11 cellular contexts compared by ENCODE assay signal in the genomic region with DNA sequence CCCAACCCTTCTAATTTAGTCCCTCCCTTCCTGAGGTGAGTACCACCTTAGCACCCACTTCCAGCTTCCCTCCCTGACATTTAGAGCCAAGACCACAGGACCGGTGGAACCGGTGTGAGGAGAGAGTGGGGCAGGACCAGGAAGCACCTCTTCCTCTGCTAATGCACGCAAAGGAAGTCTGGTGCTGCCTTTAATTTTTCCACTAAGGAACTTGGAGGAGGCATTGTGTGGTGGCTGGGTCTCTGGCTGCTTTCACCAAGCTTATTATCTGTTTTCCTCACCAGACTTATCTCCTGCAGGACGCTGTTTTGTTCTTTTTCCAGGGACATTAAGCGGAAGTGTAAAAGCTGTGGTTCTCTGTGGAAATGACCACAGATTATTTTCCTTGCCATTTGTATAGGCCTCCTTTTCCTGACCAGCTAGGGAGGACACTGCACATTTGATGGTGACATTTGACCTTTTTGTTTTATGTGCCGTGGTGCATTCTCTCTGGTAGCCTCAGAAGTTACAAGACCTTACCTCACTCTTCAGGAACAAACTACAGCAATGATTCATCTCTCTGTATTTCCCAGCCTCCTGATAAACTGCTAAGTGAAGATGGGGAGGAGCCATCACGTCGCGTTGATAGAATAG. TPM values are rescaled to one million over a fixed set of nuclear protein-coding genes. Genes with fewer than 3 reads are reported as not detected.
A peak's percentile ranks its signal among the peaks of the same experiment; 100 is the strongest.
DNase-seq lines count a peak whose midpoint lies in the region; TF ChIP-seq lines count a peak whose summit lies in the region.
"Had no signal": no experiment of that assay in that cellular context is flagged by ENCODE, and none has a peak within 500 bp of the region (broad histone marks: within the 10 kb centered on the region; RNA-seq: fewer than 3 reads in every experiment).

No MANE protein-coding gene starts in this region.

- H3K27me3 ChIP-seq in kidney epithelial cell (ENCODE audit: control insufficient read depth, insufficient read depth, low read length), result no peaks in the 10 kb centered on the region
- H3K27me3 ChIP-seq in subcutaneous abdominal adipose tissue (ENCODE audit: control insufficient read depth in 5 of 5, insufficient read depth in 4 of 5, low read length in 5 of 5), result no peaks in the 10 kb centered on the region

- H3K9ac ChIP-seq in subcutaneous abdominal adipose tissue (ENCODE audit: low read length in 5 of 5), result no peak overlapping the region

- TF ChIP-seq CTCF in kidney epithelial cell (IDR thresholded peaks at IDR 0.05; ENCODE audit: insufficient read depth, low read length, poor library complexity, severe bottlenecking), result no peak

- H3K9me3 ChIP-seq in subcutaneous abdominal adipose tissue (ENCODE audit: control insufficient read depth in 5 of 5, low read length in 5 of 5), result no peaks in the 10 kb centered on the region

- no peaks in the 10 kb centered on the region for H3K36me3 ChIP-seq in kidney epithelial cell (ENCODE audit: control insufficient read depth, insufficient read depth, low read length)
- no peaks in the 10 kb centered on the region for H3K36me3 ChIP-seq in subcutaneous abdominal adipose tissue (ENCODE audit: control insufficient read depth in 5 of 5, insufficient read depth in 5 of 5, low read length in 5 of 5)
- H3K36me3 ChIP-seq: WERI-Rb-1 had no signal

- peak overlapping the region; percentile 82 for H3K27ac ChIP-seq in subcutaneous abdominal adipose tissue (ENCODE audit: low read depth, low read length)
- H3K27ac ChIP-seq: WERI-Rb-1 had no signal

- peaks cover 4 to 45% (median 22%) of the 10 kb centered on the region in 5 donors for H3K4me1 ChIP-seq in subcutaneous abdominal adipose tissue (ENCODE audit: control insufficient read depth in 5 of 5, insufficient read depth in 5 of 5, low read length in 5 of 5)

- peak; percentile 21 for DNase-seq in NCI-H226
- peak; percentile 96 for DNase-seq in dermis blood vessel endothelial cell
- peak; percentile 18 for DNase-seq in kidney epithelial cell (ENCODE audit: low read depth)
- DNase-seq in activated CD4-positive, alpha-beta T cell treated with anti-CD3 and anti-CD28 coated beads for 1 hour, result no peak
- DNase-seq in AG08395 (ENCODE audit: low spot score), result no peak
- DNase-seq in NCI-H2227 treated with DMSO at 0.1 percent for 48 hours (lab: John Stamatoyannopoulos, UW), result no peak
- DNase-seq in NCI-H2107 treated with DMSO at 0.1 percent for 48 hours (lab: John Stamatoyannopoulos, UW; ENCODE audit: unreplicated experiment), result no peak
- DNase-seq: activated effector memory CD4-positive, alpha-beta T cell treated with anti-CD3 and anti-CD28 coated beads, Interleukin-2, amount 50 U/mL, for 16 hours; NCI-H1694; WERI-Rb-1 had no signal

- no peak overlapping the region for H3K4me3 ChIP-seq in kidney epithelial cell (ENCODE audit: low read depth, low read length)
- H3K4me3 ChIP-seq in subcutaneous abdominal adipose tissue (ENCODE audit: low read depth in 1 of 5, low read length in 5 of 5), result no peak overlapping the region

RNA-seq across cellular contexts. Expression of a gene that starts 39.8 kb away (rescaled TPM):
- total RNA-seq in dermis blood vessel endothelial cell, result 916 and 1,118 TPM in 2 replicates
- 492 and 514 TPM in 2 replicates for total RNA-seq in kidney epithelial cell

Comparison
In these comparisons a context has a peak if more than half of its experiments do, and no peak if none do; other contexts are left out.
1. DNase-seq: peak in NCI-H226 (single experiment), dermis blood vessel endothelial cell (single experiment) and kidney epithelial cell (single experiment); none in activated CD4-positive, alpha-beta T cell treated with anti-CD3 and anti-CD28 coated beads for 1 hour (single experiment), AG08395 (single experiment), NCI-H2227 treated with DMSO at 0.1 percent for 48 hours (single experiment) and NCI-H2107 treated with DMSO at 0.1 percent for 48 hours (single experiment).